In genomic region chr6:53309059-53309896, GRCh38 we compare ENCODE assay signal across 8 cellular contexts. TPM values are rescaled to one million over a fixed set of nuclear protein-coding genes. Genes with fewer than 3 reads are reported as not detected.
DNase-seq lines count a peak whose midpoint lies in the region; ATAC-seq and TF ChIP-seq lines count a peak whose summit lies in the region.

No MANE protein-coding gene starts in this region.

- no peak for TF ChIP-seq CTCF in GM12865 (IDR thresholded peaks at IDR 0.05; ENCODE audit: insufficient read depth, low read depth, low read length, missing control alignments)
- no peak for TF ChIP-seq CTCF in mucosa of descending colon (IDR thresholded peaks at IDR 0.05)

- peaks cover 66 to 77% (median 71%) of the 10 kb centered on the region in 3 donors for H3K4me1 Mint-ChIP-seq in IgD-negative memory B cell
- H3K4me1 Mint-ChIP-seq in activated CD4-positive, alpha-beta memory T cell treated with anti-CD3 and anti-CD28 coated beads, Interleukin-2, amount 10 ng/mL, durations not matched to agents 7 days and 5 days, result peaks cover 82% of the 10 kb centered on the region

- ATAC-seq in GM21515 (IDR thresholded peaks at IDR 0.05; ENCODE audit: unreplicated experiment), result peak; percentile 79
- peak; percentile 55 for ATAC-seq in mucosa of descending colon

- H3K4me1 ChIP-seq in mucosa of descending colon (ENCODE audit: low read depth), result no peaks in the 10 kb centered on the region

- DNase-seq in GM12865 (ENCODE audit: low read depth) (peak; percentile 81), mucosa of descending colon (peak in 1 of 3 donors; percentile 33), NCI-H1694 treated with DMSO at 0.1 percent for 48 hours (lab: John Stamatoyannopoulos, UW) (no peak), NCI-H1436 (lab: John Stamatoyannopoulos, UW) (no peak), NCI-H1105 (lab: John Stamatoyannopoulos, UW) (no peak)
- DNase-seq in activated CD4-positive, alpha-beta memory T cell treated with anti-CD3 and anti-CD28 coated beads, Interleukin-2, amount 10 ng/mL, durations not matched to agents 7 days and 5 days, result no peak

- H3K27ac Mint-ChIP-seq in IgD-negative memory B cell, result peak overlapping the region; percentile 66 to 96 (median 93)
- H3K27ac Mint-ChIP-seq in activated CD4-positive, alpha-beta memory T cell treated with anti-CD3 and anti-CD28 coated beads, Interleukin-2, amount 10 ng/mL, durations not matched to agents 7 days and 5 days, result peak overlapping the region; percentile 41

- H3K27me3 Mint-ChIP-seq in IgD-negative memory B cell, result no peaks in the 10 kb centered on the region
- H3K27me3 Mint-ChIP-seq in activated CD4-positive, alpha-beta memory T cell treated with anti-CD3 and anti-CD28 coated beads, Interleukin-2, amount 10 ng/mL, durations not matched to agents 7 days and 5 days, result no peaks in the 10 kb centered on the region

- H3K4me3 ChIP-seq in GM12865 (ENCODE audit: low read depth, low read length), result no peak overlapping the region
- no peak overlapping the region for H3K4me3 ChIP-seq in mucosa of descending colon

- no peaks in the 10 kb centered on the region for H3K9me3 ChIP-seq in mucosa of descending colon

- POLR2A ChIA-PET in activated CD4-positive, alpha-beta memory T cell treated with anti-CD3 and anti-CD28 coated beads, Interleukin-2, amount 10 ng/mL, durations not matched to agents 7 days and 5 days (lab: Charles Lee), result interaction anchor here (1.1 to 6.7 kb wide), 9 partner anchors 8 to 120 kb away, joined by 3 to 48 read pairs (median 5); partner anchors contain the start of gene ELOVL5

- peaks cover 4% of the 10 kb centered on the region for H3K36me3 Mint-ChIP-seq in IgD-negative memory B cell
- peaks cover 32% of the 10 kb centered on the region for H3K36me3 Mint-ChIP-seq in activated CD4-positive, alpha-beta memory T cell treated with anti-CD3 and anti-CD28 coated beads, Interleukin-2, amount 10 ng/mL, durations not matched to agents 7 days and 5 days (ENCODE audit: low read depth)

- intact Hi-C loops in mucosa of descending colon (cut with DNase I, micrococcal nuclease), result no loop called here

- no peaks in the 10 kb centered on the region for H3K9me3 Mint-ChIP-seq in IgD-negative memory B cell
- H3K9me3 Mint-ChIP-seq in activated CD4-positive, alpha-beta memory T cell treated with anti-CD3 and anti-CD28 coated beads, Interleukin-2, amount 10 ng/mL, durations not matched to agents 7 days and 5 days, result no peaks in the 10 kb centered on the region

- peak overlapping the region in 3 of 4 donors; percentile 19 to 86 (median 73) for H3K4me3 Mint-ChIP-seq in IgD-negative memory B cell
- H3K4me3 Mint-ChIP-seq in activated CD4-positive, alpha-beta memory T cell treated with anti-CD3 and anti-CD28 coated beads, Interleukin-2, amount 10 ng/mL, durations not matched to agents 7 days and 5 days, result no peak overlapping the region

- CTCF ChIA-PET in activated CD4-positive, alpha-beta memory T cell treated with anti-CD3 and anti-CD28 coated beads, Interleukin-2, amount 10 ng/mL, durations not matched to agents 7 days and 5 days (lab: Charles Lee), result interaction anchor here (0.7 to 1.3 kb wide), 4 partner anchors 14 to 136 kb away, joined by 3 to 5 read pairs (median 3); no protein-coding TSS in a partner anchor

- H3K36me3 ChIP-seq in mucosa of descending colon (ENCODE audit: low read depth), result no peaks in the 10 kb centered on the region

RNA-seq across cellular contexts. Expression of gene ELOVL5, which starts 39.5 kb away (rescaled TPM):
- 156 TPM for polyA plus RNA-seq in IgD-negative memory B cell
- 100 to 1,000 TPM; 157 to 162 TPM for total RNA-seq in activated CD4-positive, alpha-beta memory T cell treated with anti-CD3 and anti-CD28 coated beads, Interleukin-2, amount 10 ng/mL, durations not matched to agents 7 days and 5 days
- total RNA-seq in mucosa of descending colon, result 10 to 100 TPM; 11.5 to 60.6 (median 27.5) TPM
